In the genomic region with DNA sequence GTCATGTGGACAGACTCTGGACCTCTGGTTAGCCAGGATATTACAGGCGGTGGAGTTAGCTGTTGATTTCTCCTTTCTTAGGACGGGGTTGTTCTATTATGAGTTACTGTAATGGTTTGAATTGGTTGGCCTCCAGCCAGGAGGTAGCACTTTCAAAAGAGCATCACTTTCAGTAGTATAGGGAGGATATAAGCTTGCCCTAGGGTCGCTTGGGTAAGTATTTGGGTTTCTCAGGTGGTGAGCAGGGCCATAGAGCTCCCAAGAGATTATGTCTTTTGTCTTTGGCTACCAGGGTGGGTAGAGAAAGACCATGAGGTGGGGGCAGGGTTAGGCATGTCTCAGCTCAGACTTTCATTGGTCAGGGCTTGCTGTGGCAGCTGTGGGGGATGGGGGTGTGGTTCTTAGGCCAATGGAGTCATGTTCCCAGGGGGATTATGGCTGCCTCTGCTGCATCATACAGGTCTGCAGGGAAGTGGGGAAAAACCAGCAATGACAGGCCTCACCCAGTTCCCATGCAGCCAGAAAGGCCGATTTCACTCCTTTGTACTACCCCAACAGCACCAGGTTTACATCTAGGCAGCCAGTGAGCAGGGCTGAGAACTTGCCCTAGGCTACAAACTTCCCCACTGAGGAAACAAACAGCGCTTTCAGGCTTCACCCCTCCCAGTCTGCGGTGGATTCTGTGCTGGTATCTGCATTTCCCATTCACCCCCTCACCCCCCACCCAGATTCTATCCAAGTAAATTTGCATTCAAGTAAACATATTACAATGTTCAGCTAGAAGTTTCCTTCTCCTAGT, we compare ENCODE assay signal across 33 cellular contexts.
DNase-seq lines count a peak whose midpoint lies in the region; FAIRE-seq and TF ChIP-seq lines count a peak whose summit lies in the region.
"Had no signal": no experiment of that assay in that cellular context is flagged by ENCODE, and none has a peak within 500 bp of the region (broad histone marks: within the 10 kb centered on the region; RNA-seq: fewer than 3 reads in every experiment).

No MANE protein-coding gene starts in this region.

- H3K4me3 ChIP-seq in HUES64 (ENCODE audit: low read length) (no peak overlapping the region), SK-N-MC (no peak overlapping the region)
- H3K4me3 ChIP-seq: Peyer's patch, right atrium auricular region, smooth muscle cell, stomach, tibial artery had no signal

- H3K9ac ChIP-seq in HUES64 (ENCODE audit: low read depth, low read length) (no peak overlapping the region), SK-N-MC (ENCODE audit: insufficient read length) (no peak overlapping the region)

- H3K27me3 Mint-ChIP-seq in glutamatergic neuron (ENCODE audit: unreplicated experiment), result peaks cover 2% of the 10 kb centered on the region
- H3K27me3 Mint-ChIP-seq: activated CD4-positive, alpha-beta memory T cell treated with anti-CD3 and anti-CD28 coated beads, Interleukin-2, amount 10 ng/mL, durations not matched to agents 7 days and 5 days; activated naive CD8-positive, alpha-beta T cell treated with anti-CD3 and anti-CD28 coated beads, Interleukin-2, amount 10 ng/mL, durations not matched to agents 7 days and 5 days; dendritic cell treated with granulocyte-macrophage colony-stimulating factor and Interleukin-4, amounts not matched to agents 40 ng/mL and 50 ng/mL, for 4 days; T-cell had no signal

- no peaks in the 10 kb centered on the region for H3K9me3 Mint-ChIP-seq in glutamatergic neuron (ENCODE audit: unreplicated experiment)
- H3K9me3 Mint-ChIP-seq: activated CD4-positive, alpha-beta memory T cell treated with anti-CD3 and anti-CD28 coated beads, Interleukin-2, amount 10 ng/mL, durations not matched to agents 7 days and 5 days; CD8-positive, alpha-beta T cell had no signal

- H3K36me3 Mint-ChIP-seq in glutamatergic neuron (ENCODE audit: unreplicated experiment), result no peaks in the 10 kb centered on the region
- H3K36me3 Mint-ChIP-seq: activated naive CD8-positive, alpha-beta T cell treated with anti-CD3 and anti-CD28 coated beads, Interleukin-2, amount 10 ng/mL, durations not matched to agents 7 days and 5 days; CD8-positive, alpha-beta T cell; naive thymus-derived CD8-positive, alpha-beta T cell; T-cell had no signal

- peaks cover 7% of the 10 kb centered on the region; the same call in 1 of the 2 replicates for H3K4me1 ChIP-seq in HUES64 (ENCODE audit: insufficient read depth, low read length)
- H3K4me1 ChIP-seq: Peyer's patch, right atrium auricular region, stomach, tibial artery had no signal

- no peaks in the 10 kb centered on the region for H3K27me3 ChIP-seq in HUES64 (ENCODE audit: insufficient read depth, low read length)
- H3K27me3 ChIP-seq: Peyer's patch, right atrium auricular region, stomach, tibial artery had no signal

- H3K4me3 Mint-ChIP-seq in glutamatergic neuron (ENCODE audit: unreplicated experiment), result no peak overlapping the region
- H3K4me3 Mint-ChIP-seq: activated CD4-positive, alpha-beta memory T cell treated with anti-CD3 and anti-CD28 coated beads, Interleukin-2, amount 10 ng/mL, durations not matched to agents 7 days and 5 days; activated naive CD8-positive, alpha-beta T cell treated with anti-CD3 and anti-CD28 coated beads, Interleukin-2, amount 10 ng/mL, durations not matched to agents 7 days and 5 days; CD8-positive, alpha-beta T cell; dendritic cell treated with granulocyte-macrophage colony-stimulating factor and Interleukin-4, amounts not matched to agents 40 ng/mL and 50 ng/mL, for 4 days; naive thymus-derived CD8-positive, alpha-beta T cell; T-cell had no signal

- H3K27ac Mint-ChIP-seq in glutamatergic neuron (ENCODE audit: unreplicated experiment), result peak overlapping the region; percentile 53
- H3K27ac Mint-ChIP-seq: activated CD4-positive, alpha-beta memory T cell treated with anti-CD3 and anti-CD28 coated beads, Interleukin-2, amount 10 ng/mL, durations not matched to agents 7 days and 5 days; activated naive CD8-positive, alpha-beta T cell treated with anti-CD3 and anti-CD28 coated beads, Interleukin-2, amount 10 ng/mL, durations not matched to agents 7 days and 5 days; activated T-helper 2 cell treated with anti-CD3 and anti-CD28 coated beads, Interferon-gamma antibody, Interleukin-2, Interleukin-4, amounts not matched to agents 10 μg/mL and 5 μg/mL and 100 μg/mL, durations not matched to agents 14 hours and 24 hours and 36 hours; CD8-positive, alpha-beta T cell; dendritic cell treated with granulocyte-macrophage colony-stimulating factor and Interleukin-4, amounts not matched to agents 40 ng/mL and 50 ng/mL, for 4 days; naive thymus-derived CD8-positive, alpha-beta T cell; T-cell had no signal

- intact Hi-C loops in posterior vena cava (cut with DNase I), result no loop called here

- H3K36me3 ChIP-seq in HUES64 (ENCODE audit: insufficient read depth, low read length) (no peaks in the 10 kb centered on the region), SK-N-MC (ENCODE audit: insufficient read depth, low read length) (no peaks in the 10 kb centered on the region)
- H3K36me3 ChIP-seq: Peyer's patch, right atrium auricular region, stomach, tibial artery had no signal

- H3K27ac ChIP-seq in HUES64 (ENCODE audit: low read depth, low read length) (peak overlapping the region; percentile 37; the same call in 1 of the 2 replicates), SK-N-MC (no peak overlapping the region)
- H3K27ac ChIP-seq: Peyer's patch, right atrium auricular region, stomach, tibial artery had no signal

- peaks cover 10% of the 10 kb centered on the region for H3K4me1 Mint-ChIP-seq in glutamatergic neuron (ENCODE audit: low read depth, unreplicated experiment)
- H3K4me1 Mint-ChIP-seq: activated CD4-positive, alpha-beta memory T cell treated with anti-CD3 and anti-CD28 coated beads, Interleukin-2, amount 10 ng/mL, durations not matched to agents 7 days and 5 days; activated naive CD8-positive, alpha-beta T cell treated with anti-CD3 and anti-CD28 coated beads, Interleukin-2, amount 10 ng/mL, durations not matched to agents 7 days and 5 days; naive thymus-derived CD8-positive, alpha-beta T cell; T-cell had no signal

- peak; percentile 17 for DNase-seq in Daoy (ENCODE audit: low read depth)
- DNase-seq in SK-N-MC (ENCODE audit: low read depth, low spot score), result peak; percentile 39
- DNase-seq in glutamatergic neuron, result no peak
- DNase-seq in activated CD8-positive, alpha-beta memory T cell treated with anti-CD3 and anti-CD28 coated beads, Interleukin-2, amount 50 U/mL, for 48 hours, result no peak
- no peak for DNase-seq in posterior vena cava (ENCODE audit: low spot score)
- no peak for DNase-seq in NK-92 (lab: John Stamatoyannopoulos, UW; ENCODE audit: unreplicated experiment)
- DNase-seq in GM19239 (ENCODE audit: insufficient read length, low spot score), result no peak
- DNase-seq: activated CD4-positive, alpha-beta memory T cell treated with anti-CD3 and anti-CD28 coated beads, Interleukin-2, amount 10 ng/mL, durations not matched to agents 7 days and 5 days; activated CD4-positive, CD25-positive, alpha-beta regulatory T cell treated with anti-CD3 and anti-CD28 coated beads, Interleukin-2, amount 50 U/mL, for 72 hours; activated naive CD8-positive, alpha-beta T cell treated with anti-CD3 and anti-CD28 coated beads, Interleukin-2, amount 10 ng/mL, durations not matched to agents 7 days and 5 days; CD8-positive, alpha-beta T cell; central memory CD4-positive, alpha-beta T cell; DMS 273 treated with DMSO at 0.1 percent for 48 hours; hypothalamus; Karpas-422; midbrain; MV-4-11; naive thymus-derived CD8-positive, alpha-beta T cell; NCI-H2171 treated with DMSO at 0.1 percent for 48 hours; NCI-H510A treated with DMSO at 0.1 percent for 48 hours; Peyer's patch; stimulated activated CD4-positive, alpha-beta T cell treated with anti-CD3 and anti-CD28 coated beads, Interleukin-1b, Interleukin-23, amount 100 ng/mL, for 48 hours; stomach; T-cell; tibial artery had no signal

- 81% methylated on average over 6 of the region's 6 CpGs for WGBS in HUES64

- H3K9me3 ChIP-seq in HUES64 (ENCODE audit: insufficient read depth, low read depth, low read length), result no peaks in the 10 kb centered on the region
- no peaks in the 10 kb centered on the region for H3K9me3 ChIP-seq in SK-N-MC (ENCODE audit: low read depth, low read length)
- H3K9me3 ChIP-seq: Peyer's patch, right atrium auricular region, stomach, tibial artery had no signal

- FAIRE-seq in GM19239 (lab: Jason Lieb, UNC), result no peak
- FAIRE-seq: astrocyte, HepG2, TTC549 had no signal

- TF ChIP-seq CTCF in glutamatergic neuron (IDR thresholded peaks at IDR 0.05; ENCODE audit: partially characterized antibody, unreplicated experiment), result no peak

Comparison
In these comparisons a context has a peak if more than half of its experiments do, and no peak if none do; other contexts are left out.
1. DNase-seq: peak in Daoy (single experiment) and SK-N-MC (single experiment); none in glutamatergic neuron (single experiment), activated CD8-positive, alpha-beta memory T cell treated with anti-CD3 and anti-CD28 coated beads, Interleukin-2, amount 50 U/mL, for 48 hours (single experiment), posterior vena cava (single experiment), NK-92 (single experiment) and GM19239 (single experiment).